In the genomic region with DNA sequence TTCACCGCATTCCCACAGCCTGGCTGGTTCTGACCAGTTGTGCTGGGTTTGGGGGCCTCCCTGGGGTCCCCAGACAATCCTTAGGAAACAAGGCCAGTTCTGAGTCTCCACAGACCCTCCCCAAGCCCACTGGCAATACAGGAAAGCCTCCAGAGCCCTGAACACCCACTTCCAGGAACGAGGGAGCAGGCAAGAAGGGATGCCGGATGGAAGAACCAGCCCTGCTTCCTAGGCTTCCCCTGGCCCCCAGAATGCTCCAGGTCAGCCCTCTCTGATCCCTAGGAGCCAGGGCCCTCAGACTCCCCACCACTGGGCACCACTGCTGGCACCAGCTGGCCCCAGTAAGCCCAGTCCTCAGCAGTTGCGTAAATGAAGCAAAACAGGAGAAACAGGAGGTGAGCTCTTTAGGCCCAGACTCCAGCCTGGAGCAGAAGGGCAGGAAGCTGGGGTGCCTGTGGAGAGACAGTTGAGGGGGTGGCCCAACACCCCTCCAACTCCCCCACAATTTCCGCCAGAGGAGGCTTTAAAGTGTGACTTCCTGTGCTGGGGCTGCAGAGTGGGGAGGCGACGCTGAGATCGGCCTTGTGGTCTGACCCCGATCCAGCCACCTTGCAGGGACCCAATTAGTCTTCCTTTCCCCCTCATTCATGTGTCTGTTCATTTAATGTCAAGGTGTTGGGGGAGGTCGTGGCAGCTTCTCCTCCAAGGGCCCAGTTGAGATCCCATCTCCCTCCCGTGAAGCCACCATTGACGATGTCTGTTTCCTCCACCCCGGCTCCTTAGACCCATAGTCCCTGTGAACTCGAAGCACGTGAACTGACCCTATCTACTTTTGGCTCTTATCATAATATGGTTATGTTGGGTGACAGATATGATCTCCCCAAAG, we compare ENCODE assay signal across 8 cellular contexts. TPM values are rescaled to one million over a fixed set of nuclear protein-coding genes. Genes with fewer than 3 reads are reported as not detected.
DNase-seq lines count a peak whose midpoint lies in the region; ATAC-seq and TF ChIP-seq lines count a peak whose summit lies in the region.

No MANE protein-coding gene starts in this region.

- H3K4me3 ChIP-seq in GM12865 (ENCODE audit: low read depth, low read length): peak overlapping the region; percentile 52
- H3K4me3 ChIP-seq in RWPE2 (ENCODE audit: severe bottlenecking): peak overlapping the region; percentile 6
- no peak overlapping the region for H3K4me3 ChIP-seq in body of pancreas
- peak overlapping the region; percentile 94 for H3K4me3 ChIP-seq in lower lobe of right lung
- peak overlapping the region; percentile 97 to 99 for H3K4me3 ChIP-seq in tibial artery

- H3K27me3 ChIP-seq in RWPE2 (ENCODE audit: insufficient read depth, poor library complexity, severe bottlenecking) (no peaks in the 10 kb centered on the region), body of pancreas (no peaks in the 10 kb centered on the region), lower lobe of right lung (ENCODE audit: low read depth) (no peaks in the 10 kb centered on the region), tibial artery (no peaks in the 10 kb centered on the region)

- no peak for TF ChIP-seq CTCF in GM12865 (IDR thresholded peaks at IDR 0.05; ENCODE audit: insufficient read depth, low read depth, low read length, missing control alignments)
- TF ChIP-seq CTCF in RWPE2 (IDR thresholded peaks at IDR 0.05; ENCODE audit: poor library complexity, severe bottlenecking): no peak
- TF ChIP-seq CTCF in body of pancreas (IDR thresholded peaks at IDR 0.05): no peak
- no peak for TF ChIP-seq CTCF in lower lobe of right lung (IDR thresholded peaks at IDR 0.05)
- TF ChIP-seq CTCF in tibial artery (IDR thresholded peaks at IDR 0.05): no peak

- DNase-seq in GM12865 (ENCODE audit: low read depth) (peak; percentile 66), RWPE2 (ENCODE audit: low spot score) (no peak), body of pancreas (peak in 1 of 4 donors; percentile 46), lower lobe of right lung (no peak), tibial artery (no peak), COLO829 (ENCODE audit: low spot score) (no peak)

- WGBS in body of pancreas, 2 donors: 40 to 57% methylated on average over 13 to 15 of the region's 15 CpGs

- intact Hi-C loops in body of pancreas (cut with DNase I) (no loop called here), lower lobe of right lung (cut with DNase I) (no loop called here), tibial artery (cut with DNase I; ENCODE audit: low total_unique reads) (loop anchor here (5.0 kb wide), 2 partner anchors 45 to 130 kb away; partner anchors contain the start of gene LTBR)

- H3K36me3 ChIP-seq in RWPE2 (ENCODE audit: low read depth) (peaks cover 54% of the 10 kb centered on the region), body of pancreas (replicated peaks in 1 of 2; ENCODE audit: insufficient read depth in 1 of 2, low read depth in 2 of 2) (peaks cover 0 to 11% of the 10 kb centered on the region in 2 donors), lower lobe of right lung (peaks cover 47% of the 10 kb centered on the region), tibial artery (peaks cover 26 to 34% (median 28%) of the 10 kb centered on the region in 3 donors)

- H3K9me3 ChIP-seq in RWPE2 (ENCODE audit: severe bottlenecking) (no peaks in the 10 kb centered on the region), body of pancreas (no peaks in the 10 kb centered on the region), lower lobe of right lung (no peaks in the 10 kb centered on the region), tibial artery (no peaks in the 10 kb centered on the region)

- no peak for TF ChIP-seq POLR2A in body of pancreas (IDR thresholded peaks at IDR 0.05)

- ATAC-seq in RWPE2 (ENCODE audit: low read depth) (no peak; the same call in 2 of the 3 replicates), body of pancreas (no peak), lower lobe of right lung (peak; percentile 1), GM21447 (IDR thresholded peaks at IDR 0.05; ENCODE audit: unreplicated experiment) (no peak), HG03469 (IDR thresholded peaks at IDR 0.05; ENCODE audit: unreplicated experiment) (no peak)

- peak overlapping the region; percentile 97 for H3K27ac ChIP-seq in RWPE2 (ENCODE audit: poor library complexity, severe bottlenecking)
- H3K27ac ChIP-seq in body of pancreas: peak overlapping the region; percentile 89 to 99 (median 98)
- H3K27ac ChIP-seq in lower lobe of right lung: peak overlapping the region; percentile 96
- H3K27ac ChIP-seq in tibial artery: peak overlapping the region; percentile 99

- H3K4me1 ChIP-seq in RWPE2 (ENCODE audit: insufficient read depth, poor library complexity, severe bottlenecking): peaks cover 71% of the 10 kb centered on the region
- H3K4me1 ChIP-seq in body of pancreas: peaks cover 74% of the 10 kb centered on the region
- peaks cover 73% of the 10 kb centered on the region for H3K4me1 ChIP-seq in lower lobe of right lung
- H3K4me1 ChIP-seq in tibial artery: peaks cover 0 to 77% (median 62%) of the 10 kb centered on the region in 4 donors

RNA-seq across cellular contexts. Expression of gene TNFRSF1A, which starts 4.8 kb away (rescaled TPM):
- total RNA-seq in body of pancreas (10 to 100 TPM; 54.5 to 92.0 TPM), lower lobe of right lung (165 TPM)

RNA-seq across cellular contexts. Expression of gene PLEKHG6, which starts 26.6 kb away (rescaled TPM):
- total RNA-seq in body of pancreas (10 to 100 TPM in 1 of 2 donors, 1 to 10 TPM in 1; 7.0 to 16.2 TPM), lower lobe of right lung (2.9 TPM)

RNA-seq across cellular contexts. Expression of gene SCNN1A, which starts 38.3 kb away (rescaled TPM):
- total RNA-seq in body of pancreas (100 to 1,000 TPM in 1 of 2 donors, 10 to 100 TPM in 1; 62.5 to 112 TPM), lower lobe of right lung (156 TPM)

RNA-seq across cellular contexts. Expression of gene LTBR, which starts 46.9 kb away (rescaled TPM):
- total RNA-seq in body of pancreas (100 to 1,000 TPM; 111 to 173 TPM), lower lobe of right lung (122 TPM)

Comparison
In these comparisons a context has a peak if more than half of its experiments do, and no peak if none do; other contexts are left out.
1. H3K4me3 ChIP-seq: peak in GM12865 (single experiment), RWPE2 (single experiment), lower lobe of right lung (single experiment) and tibial artery (2 of 2); none in body of pancreas (0 of 2).
2. ATAC-seq: peak in lower lobe of right lung (2 of 2); none in RWPE2 (single experiment), body of pancreas (single experiment), GM21447 (single experiment) and HG03469 (single experiment).
3. Peak in every context shown above with its lines, with median percentiles within 50 percentile points of each other: H3K27ac ChIP-seq.